1 cellular context compared by ENCODE assay signal in the genomic region with DNA sequence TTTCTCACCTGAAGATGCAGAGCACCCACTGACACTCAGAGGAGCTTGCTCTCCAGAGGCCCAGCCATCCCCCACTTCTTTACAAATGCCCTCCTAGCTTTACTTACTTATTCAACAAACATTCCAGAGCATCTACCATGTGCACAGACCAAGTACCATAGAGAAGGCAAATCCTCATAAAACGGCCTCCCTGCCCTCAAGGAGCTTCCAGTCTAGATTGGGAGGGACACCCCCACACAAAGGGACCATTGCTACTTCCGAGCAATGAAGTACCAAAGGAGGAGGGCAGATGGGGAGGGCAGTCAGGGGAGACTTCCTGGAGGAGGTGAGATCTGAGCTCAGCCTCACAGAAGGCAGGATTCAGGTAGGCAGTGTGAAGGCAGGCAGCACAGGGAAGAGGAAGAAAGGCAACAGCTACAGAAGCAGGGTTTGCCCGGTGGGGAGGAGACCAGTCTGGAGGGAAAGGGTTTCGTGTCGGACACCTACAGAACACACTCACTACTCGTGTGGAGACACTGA.
TF ChIP-seq lines count a peak whose summit lies in the region.

No MANE protein-coding gene starts in this region.

TF ChIP-seq in H1, 55 proteins besides CTCF, POLR2A, EP300 and RAD21:
- TF ChIP-seq PHF8 (conservative IDR thresholded peaks at IDR 0.05; ENCODE audit: low read depth, low read length) (no peak), RBBP5 (IDR thresholded peaks at IDR 0.05; ENCODE audit: borderline replicate concordance, low read depth, low read length) (no peak), JUN (IDR thresholded peaks at IDR 0.05; ENCODE audit: low read depth, low read length) (no peak), EGR1 (IDR thresholded peaks at IDR 0.05; ENCODE audit: borderline replicate concordance, low read depth, low read length) (no peak), CBX5 (IDR thresholded peaks at IDR 0.05; ENCODE audit: low read depth, low read length) (no peak), ASH2L (IDR thresholded peaks at IDR 0.05; ENCODE audit: low read length) (no peak), CHD2 (IDR thresholded peaks at IDR 0.05; ENCODE audit: low read length) (no peak), HDAC6 (IDR thresholded peaks at IDR 0.05; ENCODE audit: low read depth, low read length) (no peak), KDM1A (IDR thresholded peaks at IDR 0.05; ENCODE audit: borderline replicate concordance, low read length) (no peak), SP4 (IDR thresholded peaks at IDR 0.05; ENCODE audit: low read length) (no peak), GTF2F1 (IDR thresholded peaks at IDR 0.05; ENCODE audit: borderline replicate concordance, low read depth, low read length) (no peak), TCF12 (IDR thresholded peaks at IDR 0.05; ENCODE audit: low read depth, low read length) (no peak), RFX5 (IDR thresholded peaks at IDR 0.05; ENCODE audit: borderline replicate concordance, low read depth, low read length) (no peak), TBP (IDR thresholded peaks at IDR 0.05; ENCODE audit: low read depth, low read length) (no peak), RNF2 (IDR thresholded peaks at IDR 0.05; ENCODE audit: borderline replicate concordance, low read depth, low read length, missing control alignments, poor library complexity, severe bottlenecking) (no peak), CHD1 (IDR thresholded peaks at IDR 0.05; ENCODE audit: low read depth, low read length) (no peak)
- TF ChIP-seq, protein P1, sequence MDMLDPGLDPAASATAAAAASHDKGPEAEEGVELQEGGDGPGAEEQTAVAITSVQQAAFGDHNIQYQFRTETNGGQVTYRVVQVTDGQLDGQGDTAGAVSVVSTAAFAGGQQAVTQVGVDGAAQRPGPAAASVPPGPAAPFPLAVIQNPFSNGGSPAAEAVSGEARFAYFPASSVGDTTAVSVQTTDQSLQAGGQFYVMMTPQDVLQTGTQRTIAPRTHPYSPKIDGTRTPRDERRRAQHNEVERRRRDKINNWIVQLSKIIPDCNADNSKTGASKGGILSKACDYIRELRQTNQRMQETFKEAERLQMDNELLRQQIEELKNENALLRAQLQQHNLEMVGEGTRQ (IDR thresholded peaks at IDR 0.05; ENCODE audit: low read length), result no peak
TF ChIP-seq in H1: peak in this region for 0.
